8 cellular contexts compared by ENCODE assay signal in genomic region chr15:39919396-39919739, GRCh38. TPM values are rescaled to one million over a fixed set of nuclear protein-coding genes. Genes with fewer than 3 reads are reported as not detected.
DNase-seq lines count a peak whose midpoint lies in the region; ATAC-seq and TF ChIP-seq lines count a peak whose summit lies in the region.

No MANE protein-coding gene starts in this region.

- H3K4me2 ChIP-seq in smooth muscle cell (peak overlapping the region; percentile 81), Karpas-422 (ENCODE audit: low read depth, low read length, poor library complexity, severe bottlenecking) (no peak overlapping the region)

- peaks cover 2% of the 10 kb centered on the region; the same call in 1 of the 2 replicates for H3K27me3 Mint-ChIP-seq in HFFc6 (ENCODE audit: insufficient read depth)
- peaks cover 20% of the 10 kb centered on the region for H3K27me3 Mint-ChIP-seq in activated T-helper 17 cell treated with anti-CD3 and anti-CD28 coated beads, Interleukin-2, amount 50 U/mL, for 72 hours

- no peak for ATAC-seq in activated T-helper 17 cell treated with anti-CD3 and anti-CD28 coated beads, Interleukin-2, amount 50 U/mL, for 72 hours (replicated peaks)

- peaks cover 55% of the 10 kb centered on the region for H3K4me1 Mint-ChIP-seq in HFFc6 (ENCODE audit: low read depth)
- no peaks in the 10 kb centered on the region for H3K4me1 Mint-ChIP-seq in activated T-helper 17 cell treated with anti-CD3 and anti-CD28 coated beads, Interleukin-2, amount 50 U/mL, for 72 hours

- H3K9me3 ChIP-seq in iPS-20b (ENCODE audit: insufficient read depth, low read depth, low read length), result no peaks in the 10 kb centered on the region
- H3K9me3 ChIP-seq in smooth muscle cell (replicated peaks; ENCODE audit: low read depth), result no peaks in the 10 kb centered on the region
- no peaks in the 10 kb centered on the region for H3K9me3 ChIP-seq in Karpas-422 (ENCODE audit: low read length)

- H3K27ac ChIP-seq in iPS-20b (ENCODE audit: low read length), result peak overlapping the region; percentile 48
- peak overlapping the region; percentile 82 for H3K27ac ChIP-seq in smooth muscle cell (ENCODE audit: low read depth)
- no peak overlapping the region for H3K27ac ChIP-seq in Karpas-422 (ENCODE audit: low read length)

- H4K20me1 ChIP-seq in smooth muscle cell (ENCODE audit: low read depth) (no peaks in the 10 kb centered on the region), Karpas-422 (ENCODE audit: insufficient read depth, low read depth, low read length) (no peaks in the 10 kb centered on the region)

- H3K36me3 Mint-ChIP-seq in HFFc6 (ENCODE audit: low read depth), result peaks cover 42% of the 10 kb centered on the region
- H3K36me3 Mint-ChIP-seq in activated T-helper 17 cell treated with anti-CD3 and anti-CD28 coated beads, Interleukin-2, amount 50 U/mL, for 72 hours (ENCODE audit: low read depth), result no peaks in the 10 kb centered on the region

- DNase-seq in HFFc6 (no peak), smooth muscle cell (lab: John Stamatoyannopoulos, UW; ENCODE audit: unreplicated experiment) (no peak), ACHN (no peak), Karpas-422 (no peak), SKM-1 (lab: John Stamatoyannopoulos, UW; ENCODE audit: unreplicated experiment) (no peak), NCI-H510A (lab: John Stamatoyannopoulos, UW) (no peak)

- H2AFZ ChIP-seq in smooth muscle cell (ENCODE audit: low read depth) (peak overlapping the region; percentile 87), Karpas-422 (ENCODE audit: low read length) (no peak overlapping the region)

- 5% methylated on average over 15 of the region's 15 CpGs for WGBS in smooth muscle cell (ENCODE audit: low lambda C conversion rate)

- H3K79me2 ChIP-seq in smooth muscle cell (ENCODE audit: low read depth), result no peaks in the 10 kb centered on the region
- no peaks in the 10 kb centered on the region for H3K79me2 ChIP-seq in Karpas-422 (ENCODE audit: low read length)

- peaks cover 24% of the 10 kb centered on the region; the same call in 1 of the 2 replicates for H3K36me3 ChIP-seq in iPS-20b (ENCODE audit: insufficient read depth, low read depth, low read length)
- H3K36me3 ChIP-seq in smooth muscle cell (ENCODE audit: low read depth), result no peaks in the 10 kb centered on the region
- H3K36me3 ChIP-seq in Karpas-422 (ENCODE audit: insufficient read depth, low read length), result no peaks in the 10 kb centered on the region

- H3K4me3 ChIP-seq in iPS-20b (ENCODE audit: low read length) (peak overlapping the region; percentile 94), smooth muscle cell (peak overlapping the region; percentile 67), Karpas-422 (ENCODE audit: low read length) (no peak overlapping the region)

- peaks cover 18% of the 10 kb centered on the region; the same call in 1 of the 2 replicates for H3K4me1 ChIP-seq in iPS-20b (ENCODE audit: insufficient read depth, low read length)
- H3K4me1 ChIP-seq in smooth muscle cell (ENCODE audit: low read depth), result peaks cover 17% of the 10 kb centered on the region
- H3K4me1 ChIP-seq in Karpas-422 (ENCODE audit: low read length), result peaks cover 15% of the 10 kb centered on the region

- no peak for TF ChIP-seq CTCF in HFFc6 (IDR thresholded peaks at IDR 0.05)
- TF ChIP-seq CTCF in smooth muscle cell (IDR thresholded peaks at IDR 0.05; ENCODE audit: borderline replicate concordance, insufficient read depth, poor library complexity, severe bottlenecking), result no peak

- H3K9ac ChIP-seq in iPS-20b (ENCODE audit: low read depth, low read length) (peak overlapping the region; percentile 91; the same call in 1 of the 2 replicates), smooth muscle cell (ENCODE audit: low read depth) (peak overlapping the region; percentile 78), Karpas-422 (ENCODE audit: low read length) (no peak overlapping the region)

- no peaks in the 10 kb centered on the region for H3K9me3 Mint-ChIP-seq in HFFc6
- H3K9me3 Mint-ChIP-seq in activated T-helper 17 cell treated with anti-CD3 and anti-CD28 coated beads, Interleukin-2, amount 50 U/mL, for 72 hours, result no peaks in the 10 kb centered on the region

- H3F3A ChIP-seq in smooth muscle cell (ENCODE audit: low read depth), result peaks cover 12% of the 10 kb centered on the region

- H3K4me3 Mint-ChIP-seq in HFFc6, result peak overlapping the region; percentile 93
- peak overlapping the region; percentile 84 for H3K4me3 Mint-ChIP-seq in activated T-helper 17 cell treated with anti-CD3 and anti-CD28 coated beads, Interleukin-2, amount 50 U/mL, for 72 hours

- H3K27me3 ChIP-seq in iPS-20b (ENCODE audit: insufficient read depth, low read length), result peaks cover 20% of the 10 kb centered on the region
- H3K27me3 ChIP-seq in smooth muscle cell (ENCODE audit: low read depth), result no peaks in the 10 kb centered on the region
- H3K27me3 ChIP-seq in Karpas-422 (ENCODE audit: low read length), result peaks cover 3% of the 10 kb centered on the region; the same call in 1 of the 2 replicates

- peak overlapping the region; percentile 96 for H3K27ac Mint-ChIP-seq in HFFc6
- H3K27ac Mint-ChIP-seq in activated T-helper 17 cell treated with anti-CD3 and anti-CD28 coated beads, Interleukin-2, amount 50 U/mL, for 72 hours, result no peak overlapping the region

- 0 out of 2 replicates have a peak, but pooled peaks cover 4% of the 10 kb centered on the region for H3K9me2 ChIP-seq in Karpas-422 (replicated peaks; ENCODE audit: insufficient read depth, low read length)

- in situ Hi-C loops in ACHN (cut with HindIII; ENCODE audit: low pct_ligation_motif_present, low pct_unique_long_range_greater_than_20kb, low sequenced_read_pairs), result no loop called here

RNA-seq across cellular contexts. Expression of gene GPR176, which starts 0.7 kb away (rescaled TPM):
- 100 to 1,000 TPM; 151 to 193 (median 169) TPM for total RNA-seq in HFFc6 (2021; fragmentation: NEBNext Ultra II Directional; extraction: Animal tissue kit (Norgen Biotek cat#: 25700))
- under 1 TPM; 0.09 to 0.24 TPM for total RNA-seq in activated T-helper 17 cell treated with anti-CD3 and anti-CD28 coated beads, Interleukin-2, amount 50 U/mL, for 72 hours
- total RNA-seq in smooth muscle cell, result 20.0 and 23.8 TPM in 2 replicates
- polyA plus RNA-seq in smooth muscle cell, result 17.0 and 22.4 TPM in 2 replicates
- 0.07 TPM in 1 of 2 replicates, not detected in the other for total RNA-seq in Karpas-422 (2014; rRNA removed; shearing (Covaris generic); ENCODE audit: low replicate concordance)

RNA-seq across cellular contexts. Expression of gene EIF2AK4, which starts 14.5 kb away (rescaled TPM):
- 10 to 100 TPM; 85.6 to 94.3 (median 90.1) TPM for total RNA-seq in HFFc6 (2021; fragmentation: NEBNext Ultra II Directional; extraction: Animal tissue kit (Norgen Biotek cat#: 25700))
- total RNA-seq in activated T-helper 17 cell treated with anti-CD3 and anti-CD28 coated beads, Interleukin-2, amount 50 U/mL, for 72 hours, result 10 to 100 TPM; 25.9 to 34.1 TPM
- total RNA-seq in smooth muscle cell, result 56.5 and 59.0 TPM in 2 replicates
- polyA plus RNA-seq in smooth muscle cell, result 69.2 and 72.9 TPM in 2 replicates
- 24.0 and 42.5 TPM in 2 replicates for total RNA-seq in Karpas-422 (2014; rRNA removed; shearing (Covaris generic); ENCODE audit: low replicate concordance)

Comparison
In these comparisons a context has a peak if more than half of its experiments do, and no peak if none do; other contexts are left out.
1. RNA of gene GPR176, which starts 0.7 kb away (total RNA-seq): 151 to 193 TPM in HFFc6 and 20.0 to 23.8 TPM in smooth muscle cell; 0.09 to 0.24 TPM in activated T-helper 17 cell treated with anti-CD3 and anti-CD28 coated beads, Interleukin-2, amount 50 U/mL, for 72 hours and 0.07 TPM in Karpas-422; every median in the first group is over 10 times any median in the second.